1 cellular context compared by ENCODE assay signal in the genomic region with DNA sequence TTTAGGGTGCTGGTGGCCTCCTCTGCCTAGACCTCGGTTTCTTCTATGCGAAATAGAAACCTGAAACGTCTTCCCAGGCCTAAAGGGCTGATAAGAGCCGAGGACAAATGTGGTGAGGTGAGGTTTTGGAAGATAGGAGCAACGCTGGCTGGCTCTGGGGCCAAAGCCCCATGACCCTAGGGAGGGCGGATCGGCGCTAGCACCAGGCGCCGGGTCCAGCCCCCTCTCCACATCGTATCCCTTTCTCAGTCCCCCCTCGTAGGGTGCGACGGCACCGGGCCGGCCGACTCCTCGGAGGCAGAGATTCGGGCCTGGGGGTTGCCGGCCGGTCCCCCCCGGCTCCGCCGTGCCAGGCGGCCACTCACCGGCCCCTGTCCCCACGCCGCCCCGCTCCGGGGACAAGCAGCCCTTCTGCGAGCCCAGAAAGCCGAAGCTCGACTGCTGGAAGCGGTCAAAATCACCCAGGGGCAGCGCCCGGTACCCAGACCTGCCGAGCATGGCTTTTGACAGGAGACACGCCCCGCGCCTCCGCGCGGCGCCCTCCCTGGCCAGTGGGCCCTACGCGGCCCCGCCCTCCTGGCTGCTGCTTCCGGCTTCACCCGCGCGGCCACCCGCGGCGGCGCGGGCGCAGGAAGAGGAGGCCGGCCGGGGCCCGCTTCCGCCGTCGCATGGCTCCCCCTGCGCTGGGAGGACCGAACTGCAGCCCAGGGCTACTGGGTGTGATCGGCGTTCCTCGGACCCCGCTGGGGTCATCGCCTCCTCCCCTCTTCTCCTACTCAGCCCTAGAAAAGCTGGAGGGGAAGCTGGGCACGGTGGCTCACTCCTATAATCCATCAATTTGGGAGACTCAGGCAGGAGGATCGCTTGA.
TF ChIP-seq lines count a peak whose summit lies in the region.

STOML1 (minus strand) TSS at position 570 of the 868 bp plus-strand sequence; CDS start at position 498, 72 bp downstream.

TF ChIP-seq in HEK293, 187 proteins besides CTCF, POLR2A, EP300 and RAD21 (continued from another document and continues in another):
- TF ChIP-seq PRDM2 (tag by site-specific recombination; IDR thresholded peaks at IDR 0.05; ENCODE audit: borderline replicate concordance) (no peak), YY2 (tag by site-specific recombination; IDR thresholded peaks at IDR 0.05) (no peak), TSHZ1 (tag by site-specific recombination; IDR thresholded peaks at IDR 0.05; ENCODE audit: borderline replicate concordance) (no peak), ZNF473 (tag by site-specific recombination; IDR thresholded peaks at IDR 0.05) (no peak), ZBTB20 (tag by site-specific recombination; IDR thresholded peaks at IDR 0.05) (peak; percentile 13; the same call in 1 of the 2 replicates), SCRT1 (tag by site-specific recombination; IDR thresholded peaks at IDR 0.05; ENCODE audit: borderline replicate concordance) (no peak), ZNF626 (tag by site-specific recombination; IDR thresholded peaks at IDR 0.05) (no peak), BCL6B (tag by site-specific recombination; IDR thresholded peaks at IDR 0.05) (no peak), ZNF184 (tag by site-specific recombination; IDR thresholded peaks at IDR 0.05) (peak; percentile 92), ZNF148 (tag by site-specific recombination; IDR thresholded peaks at IDR 0.05; ENCODE audit: borderline replicate concordance) (no peak), ZNF157 (tag by site-specific recombination; IDR thresholded peaks at IDR 0.05) (no peak), ZFP41 (tag by site-specific recombination; IDR thresholded peaks at IDR 0.05; ENCODE audit: borderline replicate concordance) (no peak), ZNF610 (tag by site-specific recombination; IDR thresholded peaks at IDR 0.05; ENCODE audit: borderline replicate concordance) (no peak), GFI1B (tag by site-specific recombination; IDR thresholded peaks at IDR 0.05) (no peak), ZNF302 (tag by site-specific recombination; IDR thresholded peaks at IDR 0.05; ENCODE audit: low read depth) (no peak), ZSCAN16 (tag by site-specific recombination; IDR thresholded peaks at IDR 0.05) (no peak), ZNF660 (tag by site-specific recombination; IDR thresholded peaks at IDR 0.05) (peak; percentile 99), ZNF558 (tag by site-specific recombination; IDR thresholded peaks at IDR 0.05) (no peak), YY1 (tag by site-specific recombination; IDR thresholded peaks at IDR 0.05) (peak; percentile 69; the same call in 1 of the 2 replicates), ZSCAN4 (tag by site-specific recombination; IDR thresholded peaks at IDR 0.05) (no peak), ZNF521 (tag by site-specific recombination; IDR thresholded peaks at IDR 0.05) (no peak), ZNF426 (tag by site-specific recombination; IDR thresholded peaks at IDR 0.05) (no peak), GLI4 (tag by site-specific recombination; IDR thresholded peaks at IDR 0.05) (no peak), WT1 (tag by site-specific recombination; IDR thresholded peaks at IDR 0.05) (no peak), ZNF114 (tag by site-specific recombination; IDR thresholded peaks at IDR 0.05) (no peak), GLI2 (tag by site-specific recombination; IDR thresholded peaks at IDR 0.05; ENCODE audit: borderline replicate concordance, low read depth) (0 out of 2 replicates have a peak, but pooled peaks have one; percentile 34), ZEB2 (tag by site-specific recombination; IDR thresholded peaks at IDR 0.05) (peak; percentile 31; the same call in 1 of the 2 replicates), HOXD13 (CRISPR knock-in tag; IDR thresholded peaks at IDR 0.05; ENCODE audit: borderline replicate concordance) (no peak), ZNF560 (tag by site-specific recombination; IDR thresholded peaks at IDR 0.05; ENCODE audit: borderline replicate concordance) (no peak), ZNF10 (tag by site-specific recombination; IDR thresholded peaks at IDR 0.05) (peak; percentile 58; the same call in 1 of the 2 replicates), SETDB1 (IDR thresholded peaks at IDR 0.05; ENCODE audit: insufficient read length, low read length) (no peak)
- TF ChIP-seq, protein P1, sequence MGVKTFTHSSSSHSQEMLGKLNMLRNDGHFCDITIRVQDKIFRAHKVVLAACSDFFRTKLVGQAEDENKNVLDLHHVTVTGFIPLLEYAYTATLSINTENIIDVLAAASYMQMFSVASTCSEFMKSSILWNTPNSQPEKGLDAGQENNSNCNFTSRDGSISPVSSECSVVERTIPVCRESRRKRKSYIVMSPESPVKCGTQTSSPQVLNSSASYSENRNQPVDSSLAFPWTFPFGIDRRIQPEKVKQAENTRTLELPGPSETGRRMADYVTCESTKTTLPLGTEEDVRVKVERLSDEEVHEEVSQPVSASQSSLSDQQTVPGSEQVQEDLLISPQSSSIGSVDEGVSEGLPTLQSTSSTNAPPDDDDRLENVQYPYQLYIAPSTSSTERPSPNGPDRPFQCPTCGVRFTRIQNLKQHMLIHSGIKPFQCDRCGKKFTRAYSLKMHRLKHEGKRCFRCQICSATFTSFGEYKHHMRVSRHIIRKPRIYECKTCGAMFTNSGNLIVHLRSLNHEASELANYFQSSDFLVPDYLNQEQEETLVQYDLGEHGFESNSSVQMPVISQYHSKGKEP (tag by site-specific recombination; IDR thresholded peaks at IDR 0.05) = peak; percentile 93
- TF ChIP-seq, protein P2, sequence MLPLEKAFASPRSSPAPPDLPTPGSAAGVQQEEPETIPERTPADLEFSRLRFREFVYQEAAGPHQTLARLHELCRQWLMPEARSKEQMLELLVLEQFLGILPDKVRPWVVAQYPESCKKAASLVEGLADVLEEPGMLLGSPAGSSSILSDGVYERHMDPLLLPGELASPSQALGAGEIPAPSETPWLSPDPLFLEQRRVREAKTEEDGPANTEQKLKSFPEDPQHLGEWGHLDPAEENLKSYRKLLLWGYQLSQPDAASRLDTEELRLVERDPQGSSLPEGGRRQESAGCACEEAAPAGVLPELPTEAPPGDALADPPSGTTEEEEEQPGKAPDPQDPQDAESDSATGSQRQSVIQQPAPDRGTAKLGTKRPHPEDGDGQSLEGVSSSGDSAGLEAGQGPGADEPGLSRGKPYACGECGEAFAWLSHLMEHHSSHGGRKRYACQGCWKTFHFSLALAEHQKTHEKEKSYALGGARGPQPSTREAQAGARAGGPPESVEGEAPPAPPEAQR (tag by site-specific recombination; IDR thresholded peaks at IDR 0.05) = 0 out of 2 replicates have a peak, but pooled peaks have one; percentile 61
